In genomic region chr7:1596181-1597043, GRCh38 we compare ENCODE assay signal across 21 cellular contexts. TPM values are rescaled to one million over a fixed set of nuclear protein-coding genes. Genes with fewer than 3 reads are reported as not detected.
"Had no signal": no experiment of that assay in that cellular context is flagged by ENCODE, and none has a peak within 500 bp of the region (broad histone marks: within the 10 kb centered on the region; RNA-seq: fewer than 3 reads in every experiment).

No MANE protein-coding gene starts in this region.

- FAIRE-seq: endothelial cell of umbilical vein had no signal

- H3K9me3 Mint-ChIP-seq: stimulated activated naive CD8-positive, alpha-beta T cell treated with anti-CD3 and anti-CD28 coated beads, Interleukin-15, Interleukin-2, amounts not matched to agents 100 ng/mL and 50 ng/mL, for 24 hours had no signal

- H3K9me3 ChIP-seq: colonic mucosa, ovary, right lobe of liver, tibial artery, upper lobe of left lung, vagina had no signal

- H3K36me3 ChIP-seq: colonic mucosa, ovary, right lobe of liver, tibial artery, upper lobe of left lung, vagina had no signal

- H3K36me3 Mint-ChIP-seq: naive B cell; stimulated activated memory B cell treated with anti-CD40 and anti-IgM and Interleukin-4, amounts not matched to agents 10 μg/mL and 1 μg/mL and 100 μg/mL, for 72 hours had no signal

- ATAC-seq: foreskin keratinocyte; right lobe of liver; stimulated activated memory B cell treated with anti-CD40 and anti-IgM and Interleukin-4, amounts not matched to agents 10 μg/mL and 1 μg/mL and 100 μg/mL, for 72 hours had no signal

- H3K27ac Mint-ChIP-seq: stimulated activated memory B cell treated with anti-CD40 and anti-IgM and Interleukin-4, amounts not matched to agents 10 μg/mL and 1 μg/mL and 100 μg/mL, for 72 hours; stimulated activated naive CD8-positive, alpha-beta T cell treated with anti-CD3 and anti-CD28 coated beads, Interleukin-15, Interleukin-2, amounts not matched to agents 100 ng/mL and 50 ng/mL, for 24 hours had no signal

- H3K27ac ChIP-seq: colonic mucosa, foreskin keratinocyte, ovary, right lobe of liver, tibial artery, upper lobe of left lung, vagina had no signal

- H3K4me3 Mint-ChIP-seq: naive B cell; stimulated activated memory B cell treated with anti-CD40 and anti-IgM and Interleukin-4, amounts not matched to agents 10 μg/mL and 1 μg/mL and 100 μg/mL, for 72 hours; stimulated activated naive CD8-positive, alpha-beta T cell treated with anti-CD3 and anti-CD28 coated beads, Interleukin-15, Interleukin-2, amounts not matched to agents 100 ng/mL and 50 ng/mL, for 24 hours had no signal

- H3K4me1 ChIP-seq: colonic mucosa, foreskin keratinocyte, right lobe of liver, tibial artery, vagina had no signal

- H3K4me3 ChIP-seq: colonic mucosa, ovary, right lobe of liver, tibial artery, upper lobe of left lung, vagina had no signal

- H3K27me3 ChIP-seq: colonic mucosa, ovary, right lobe of liver, vagina had no signal

- DNase-seq: colonic mucosa; dermis blood vessel endothelial cell; erythroblast; foreskin keratinocyte; head of caudate nucleus; hippocampal formation; kidney glomerular epithelial cell; mesendoderm; naive B cell; ovary; right lobe of liver; stimulated activated CD4-positive, alpha-beta T cell treated with anti-CD3 and anti-CD28 coated beads, Interleukin-4, amount 100 ng/mL, for 1 hour; tibial artery had no signal

RNA-seq across cellular contexts. Expression of gene TMEM184A, which starts 40.4 kb away (rescaled TPM):
- total RNA-seq: endothelial cell of umbilical vein, posterior vena cava, temporal lobe had no signal
- polyA plus RNA-seq: neural cell had no signal
